In the genomic region with DNA sequence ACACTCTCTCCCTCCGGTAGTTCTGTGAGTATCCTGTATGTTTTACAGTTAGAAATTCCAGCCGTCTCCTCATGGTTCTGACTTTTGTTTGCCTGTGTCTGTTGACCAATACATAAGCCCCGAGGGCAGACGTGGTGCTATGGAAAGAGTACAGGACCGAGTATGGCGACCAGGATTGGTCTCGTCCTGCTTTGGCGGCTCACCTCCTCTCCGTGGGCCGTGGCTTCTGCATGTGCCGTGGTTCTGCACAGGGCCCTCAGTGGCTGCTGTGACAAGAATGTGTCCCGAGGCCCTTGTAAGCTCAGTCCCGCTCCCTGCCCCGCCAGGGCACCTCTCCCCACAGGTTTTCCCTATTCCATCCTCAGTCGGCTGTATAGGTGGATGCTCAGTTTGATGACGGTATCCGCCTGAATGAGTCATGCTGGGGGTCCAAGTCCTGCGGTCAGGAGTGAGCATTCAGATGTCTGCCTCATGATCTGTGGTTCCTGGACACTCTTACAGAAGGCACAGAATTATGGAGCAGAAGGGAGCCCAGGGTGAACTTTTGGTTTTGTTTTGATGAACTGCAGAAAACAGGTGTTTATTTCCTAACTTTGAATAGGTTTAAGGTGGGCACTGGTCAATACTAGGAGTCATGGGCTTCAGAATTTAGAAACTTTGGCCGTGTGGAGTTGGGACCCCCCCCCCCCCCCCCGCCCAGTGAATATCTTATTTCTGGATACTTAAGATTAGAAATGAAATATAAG, we compare ENCODE assay signal across 9 cellular contexts. TPM values are rescaled to one million over a fixed set of nuclear protein-coding genes. Genes with fewer than 3 reads are reported as not detected.
DNase-seq lines count a peak whose midpoint lies in the region; ATAC-seq, FAIRE-seq and TF ChIP-seq lines count a peak whose summit lies in the region.
"Had no signal": no experiment of that assay in that cellular context is flagged by ENCODE, and none has a peak within 500 bp of the region (broad histone marks: within the 10 kb centered on the region; RNA-seq: fewer than 3 reads in every experiment).

No MANE protein-coding gene starts in this region.

- peak overlapping the region; percentile 91 for H3K27ac Mint-ChIP-seq in central memory CD8-positive, alpha-beta T cell (ENCODE audit: low read depth)

- intact Hi-C loops in mucosa of descending colon (cut with DNase I, micrococcal nuclease) = no loop called here

- no peak for TF ChIP-seq POLR2A in GM12892 (IDR thresholded peaks at IDR 0.05; ENCODE audit: low read depth, low read length)

- H3K27me3 Mint-ChIP-seq in central memory CD8-positive, alpha-beta T cell = no peaks in the 10 kb centered on the region

- H3K4me3 ChIP-seq in mucosa of descending colon = no peak overlapping the region

- no peak for FAIRE-seq in GM12892 (lab: Jason Lieb, UNC)
- FAIRE-seq in GM19239 (lab: Jason Lieb, UNC) = no peak

- no peaks in the 10 kb centered on the region for H3K9me3 Mint-ChIP-seq in central memory CD8-positive, alpha-beta T cell

- H3K36me3 Mint-ChIP-seq in central memory CD8-positive, alpha-beta T cell (ENCODE audit: insufficient read depth) = peaks cover 13% of the 10 kb centered on the region

- peaks cover 18% of the 10 kb centered on the region for H3K4me1 Mint-ChIP-seq in central memory CD8-positive, alpha-beta T cell

- H3K9me3 ChIP-seq in mucosa of descending colon = no peaks in the 10 kb centered on the region

- peak overlapping the region; percentile 92 for H3K4me3 Mint-ChIP-seq in central memory CD8-positive, alpha-beta T cell

- H3K4me1 ChIP-seq in mucosa of descending colon (ENCODE audit: low read depth) = peaks cover 16% of the 10 kb centered on the region

- TF ChIP-seq CTCF in mucosa of descending colon (IDR thresholded peaks at IDR 0.05) = no peak

- H3K36me3 ChIP-seq in mucosa of descending colon (ENCODE audit: low read depth) = no peaks in the 10 kb centered on the region

- ATAC-seq in central memory CD8-positive, alpha-beta T cell (replicated peaks; ENCODE audit: extremely low read depth, poor library complexity, severe bottlenecking) = no peak
- peak; percentile 11 for ATAC-seq in mucosa of descending colon
- ATAC-seq in HG02840 (IDR thresholded peaks at IDR 0.05; ENCODE audit: low FRiP score, unreplicated experiment) = no peak

- DNase-seq in COLO668 (lab: John Stamatoyannopoulos, UW; ENCODE audit: unreplicated experiment) (peak; percentile 42), LoVo (ENCODE audit: low spot score) (peak; percentile 42), mucosa of descending colon (no peak), GM12892 (ENCODE audit: insufficient read length) (no peak), NCI-H1105 treated with DMSO at 0.1 percent for 48 hours (lab: John Stamatoyannopoulos, UW) (no peak), GM19239 (ENCODE audit: insufficient read length, low spot score) (no peak)
- DNase-seq in central memory CD8-positive, alpha-beta T cell (ENCODE audit: low spot score in 2 of 2) = no peak

RNA-seq across cellular contexts. Expression of gene ARFGAP1, which starts 1.2 kb away (rescaled TPM):
- total RNA-seq in mucosa of descending colon = 10 to 100 TPM; 76.5 to 85.8 (median 82.4) TPM
- 23.9 TPM for polyA plus RNA-seq in GM12892 (2012; ENCODE audit: missing spikeins)

RNA-seq across cellular contexts. Expression of gene COL20A1, which starts 19.2 kb away (rescaled TPM):
- not detected for total RNA-seq in mucosa of descending colon
- polyA plus RNA-seq in GM12892 (2012; ENCODE audit: missing spikeins) = not detected
- total RNA-seq: activated CD8-positive, alpha-beta memory T cell treated with anti-CD3 and anti-CD28 coated beads for 36 hours had no signal

RNA-seq across cellular contexts. Expression of gene NKAIN4, which starts 19.5 kb away (rescaled TPM):
- 1 to 10 TPM in 1 of 3 donors, not detected in 2; 1.6 TPM for total RNA-seq in mucosa of descending colon
- polyA plus RNA-seq in GM12892 (2012; ENCODE audit: missing spikeins) = not detected
- total RNA-seq: activated CD8-positive, alpha-beta memory T cell treated with anti-CD3 and anti-CD28 coated beads for 36 hours had no signal

RNA-seq across cellular contexts. Expression of gene BIRC7, which starts 38.1 kb away (rescaled TPM):
- total RNA-seq in mucosa of descending colon = under 1 TPM in 1 of 3 donors, not detected in 2; 0.22 TPM
- polyA plus RNA-seq in GM12892 (2012; ENCODE audit: missing spikeins) = 1.1 TPM
- total RNA-seq: activated CD8-positive, alpha-beta memory T cell treated with anti-CD3 and anti-CD28 coated beads for 36 hours had no signal

RNA-seq across cellular contexts. Expression of gene YTHDF1, which starts 57.9 kb away (rescaled TPM):
- total RNA-seq in mucosa of descending colon = 10 to 100 TPM; 32.0 to 37.2 (median 34.2) TPM
- polyA plus RNA-seq in GM12892 (2012; ENCODE audit: missing spikeins) = 15.6 TPM

Comparison
In these comparisons a context has a peak if more than half of its experiments do, and no peak if none do; other contexts are left out.
1. DNase-seq: peak in COLO668 (single experiment) and LoVo (single experiment); none in central memory CD8-positive, alpha-beta T cell (0 of 2), mucosa of descending colon (0 of 3), GM12892 (single experiment), NCI-H1105 treated with DMSO at 0.1 percent for 48 hours (single experiment) and GM19239 (single experiment).